ENCODE assay signal across 1 cellular context in genomic region chr2:85231242-85231805, GRCh38.
TF ChIP-seq lines count a peak whose summit lies in the region.

No MANE protein-coding gene starts in this region.

TF ChIP-seq in HCT116, 20 proteins besides CTCF, POLR2A, EP300 and RAD21 (continued from another document):
- TF ChIP-seq ZFX (IDR thresholded peaks at IDR 0.05) = no peak
- TF ChIP-seq TCF7L2 (IDR thresholded peaks at IDR 0.05; ENCODE audit: borderline replicate concordance, extremely low read depth, insufficient read depth, insufficient read length) = no peak
- TF ChIP-seq FOSL1 (IDR thresholded peaks at IDR 0.05; ENCODE audit: low read depth) = no peak
- no peak for TF ChIP-seq SP1 (IDR thresholded peaks at IDR 0.05; ENCODE audit: low read depth)
- TF ChIP-seq ZNF274 (IDR thresholded peaks at IDR 0.05; ENCODE audit: low read depth, low read length) = no peak
- TF ChIP-seq JUND (IDR thresholded peaks at IDR 0.05) = no peak
- no peak for TF ChIP-seq EZH2phosphoT487 (IDR thresholded peaks at IDR 0.05; ENCODE audit: borderline replicate concordance)
- no peak for TF ChIP-seq YY1 (IDR thresholded peaks at IDR 0.05; ENCODE audit: extremely low read depth, insufficient replicate concordance, low read depth, low read length)
- TF ChIP-seq, protein P1, sequence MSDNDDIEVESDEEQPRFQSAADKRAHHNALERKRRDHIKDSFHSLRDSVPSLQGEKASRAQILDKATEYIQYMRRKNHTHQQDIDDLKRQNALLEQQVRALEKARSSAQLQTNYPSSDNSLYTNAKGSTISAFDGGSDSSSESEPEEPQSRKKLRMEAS (IDR thresholded peaks at IDR 0.05) = no peak
- no peak for TF ChIP-seq ATF3 (IDR thresholded peaks at IDR 0.05)
